In genomic region chr18:48885266-48885950, GRCh38 we compare ENCODE assay signal across 23 cellular contexts.
A peak's percentile ranks its signal among the peaks of the same experiment; 100 is the strongest.
DNase-seq lines count a peak whose midpoint lies in the region; ATAC-seq and TF ChIP-seq lines count a peak whose summit lies in the region.
"Had no signal": no experiment of that assay in that cellular context is flagged by ENCODE, and none has a peak within 500 bp of the region (broad histone marks: within the 10 kb centered on the region; RNA-seq: fewer than 3 reads in every experiment).

No MANE protein-coding gene starts in this region.

- H3K18ac ChIP-seq in IMR-90 (ENCODE audit: low read depth, low read length) (no peak overlapping the region), trophoblast cell (ENCODE audit: low read length) (no peak overlapping the region)

- no peak for TF ChIP-seq POLR2A in IMR-90 (IDR thresholded peaks at IDR 0.05; ENCODE audit: low read depth, low read length)

- no CpG with 5 or more reads among the region's 11 CpGs for WGBS in IMR-90 (ENCODE audit: extremely low coverage in 2 of 2, insufficient read length in 1 of 2), 2 experiments
- WGBS in trophoblast cell (ENCODE audit: extremely low coverage, insufficient coverage, insufficient read length) = no CpG with 5 or more reads among the region's 11 CpGs

- no peak overlapping the region for H3K9ac ChIP-seq in IMR-90 (ENCODE audit: low read depth, low read length)
- no peak overlapping the region for H3K9ac ChIP-seq in trophoblast cell (ENCODE audit: low read length)
- H3K9ac ChIP-seq: KMS-11 had no signal

- H3K9me3 Mint-ChIP-seq in glutamatergic neuron (ENCODE audit: unreplicated experiment) = peaks cover 6% of the 10 kb centered on the region
- H3K9me3 Mint-ChIP-seq: activated CD4-positive, alpha-beta memory T cell treated with anti-CD3 and anti-CD28 coated beads for 36 hours had no signal

- TF ChIP-seq RAD21 in IMR-90 (IDR thresholded peaks at IDR 0.05; ENCODE audit: low read length) = no peak

- H3K79me1 ChIP-seq in IMR-90 (ENCODE audit: low read depth in 1 of 2, low read length in 2 of 2) (no peaks in the 10 kb centered on the region), trophoblast cell (ENCODE audit: low read length) (peaks cover 25% of the 10 kb centered on the region)

- H3K56ac ChIP-seq in IMR-90 (ENCODE audit: extremely low read depth, insufficient read depth, low read length) = no peak overlapping the region

- no peak overlapping the region for H3K4me3 Mint-ChIP-seq in glutamatergic neuron (ENCODE audit: unreplicated experiment)
- H3K4me3 Mint-ChIP-seq: activated B cell treated with CpG ODN at 0.5 μM for 24 hours; activated CD4-positive, alpha-beta memory T cell treated with anti-CD3 and anti-CD28 coated beads for 36 hours; CD8-positive, alpha-beta T cell had no signal

- no peak overlapping the region for H3K4me3 ChIP-seq in AG09309 (ENCODE audit: control insufficient read depth, low read depth, low read length)
- no peak overlapping the region for H3K4me3 ChIP-seq in IMR-90 (ENCODE audit: insufficient read depth, low read depth, low read length)
- H3K4me3 ChIP-seq in fibroblast of villous mesenchyme (ENCODE audit: low read depth, low read length) = no peak overlapping the region
- no peak overlapping the region for H3K4me3 ChIP-seq in trophoblast cell (ENCODE audit: low read depth, low read length)
- H3K4me3 ChIP-seq: breast epithelium had no signal

- dilution Hi-C loops in IMR-90 (cut with HindIII; ENCODE audit: low sequenced_read_pairs, unreplicated experiment) = no loop called here

- H3K9me3 ChIP-seq in IMR-90 (ENCODE audit: control insufficient read depth, insufficient read depth, low read length) = no peaks in the 10 kb centered on the region
- peaks cover 3% of the 10 kb centered on the region for H3K9me3 ChIP-seq in trophoblast cell (ENCODE audit: insufficient read depth, low read depth, low read length)
- H3K9me3 ChIP-seq: breast epithelium had no signal

- POLR2A ChIA-PET in IMR-90 (lab: Charles Lee; ENCODE audit: unreplicated experiment) = no interaction called here

- CTCF ChIA-PET in IMR-90 (lab: Yijun Ruan, JAX) = no interaction called here

- peaks cover 20% of the 10 kb centered on the region for H3K4me1 Mint-ChIP-seq in glutamatergic neuron (ENCODE audit: low read depth, unreplicated experiment)
- H3K4me1 Mint-ChIP-seq: activated B cell treated with CpG ODN at 0.5 μM for 24 hours had no signal

- peaks cover under 1% of the 10 kb centered on the region for H3K79me2 ChIP-seq in trophoblast cell (ENCODE audit: control insufficient read depth, insufficient read depth, low read length, poor library complexity)

- peaks cover 8% of the 10 kb centered on the region for H3K4me1 ChIP-seq in IMR-90 (ENCODE audit: control insufficient read depth, insufficient read depth, low read length)
- peaks cover 13 to 18% of the 10 kb centered on the region in 2 experiments for H3K4me1 ChIP-seq in trophoblast cell (ENCODE audit: control insufficient read depth in 1 of 2, insufficient read depth in 2 of 2, low read length in 2 of 2)
- H3K4me1 ChIP-seq: breast epithelium had no signal

- H4K12ac ChIP-seq in trophoblast cell (ENCODE audit: low read depth, low read length) = no peak overlapping the region

- peaks cover 3% of the 10 kb centered on the region; the same call in 1 of the 2 replicates for H3K9me1 ChIP-seq in IMR-90 (ENCODE audit: insufficient read depth, low read length)

- H3K4me2 ChIP-seq in IMR-90 (ENCODE audit: low read depth, low read length) = no peak overlapping the region
- H3K4me2 ChIP-seq in trophoblast cell (ENCODE audit: low read length) = no peak overlapping the region
- H3K4me2 ChIP-seq: KMS-11 had no signal

- peaks cover 8% of the 10 kb centered on the region for H3K27me3 Mint-ChIP-seq in glutamatergic neuron (ENCODE audit: unreplicated experiment)
- H3K27me3 Mint-ChIP-seq: activated B cell treated with CpG ODN at 0.5 μM for 24 hours; activated CD4-positive, alpha-beta memory T cell treated with anti-CD3 and anti-CD28 coated beads for 36 hours had no signal

- no peak overlapping the region for H2BK5ac ChIP-seq in IMR-90 (ENCODE audit: low read depth, low read length, poor library complexity, severe bottlenecking)
- H2BK5ac ChIP-seq in trophoblast cell (ENCODE audit: low read depth, low read length, poor library complexity) = no peak overlapping the region

- no TSS peak for BruUV-seq in IMR-90 (replicated peaks; lab: Mats Ljungman, UMichigan)

- H3K4ac ChIP-seq in IMR-90 (ENCODE audit: low read depth, low read length) = no peak overlapping the region
- H3K4ac ChIP-seq in trophoblast cell (ENCODE audit: low read depth, low read length) = no peak overlapping the region

- in situ Hi-C loops in IMR-90 (cut with MboI; ENCODE audit: low sequenced_read_pairs) = no loop called here

- H3K23ac ChIP-seq in IMR-90 (ENCODE audit: low read depth, low read length) = no peak overlapping the region
- no peak overlapping the region for H3K23ac ChIP-seq in trophoblast cell (ENCODE audit: low read length)

- no peak overlapping the region for H4K91ac ChIP-seq in IMR-90 (ENCODE audit: insufficient read depth, low read depth, low read length)
- H4K91ac ChIP-seq in trophoblast cell (ENCODE audit: low read depth, low read length) = peak overlapping the region; percentile 75

- ATAC-seq in IMR-90 (ENCODE audit: low read depth) = peak; percentile 45
- no peak for ATAC-seq in GM18519 (IDR thresholded peaks at IDR 0.05; ENCODE audit: low FRiP score, unreplicated experiment)
- ATAC-seq in HG03039 (IDR thresholded peaks at IDR 0.05; ENCODE audit: unreplicated experiment) = no peak
- ATAC-seq: CD8-positive, alpha-beta T cell; SK-N-SH treated with all-trans-retinoic acid at 6 μM for 48 hours had no signal

- H3K27ac ChIP-seq in IMR-90 (ENCODE audit: insufficient read depth, low read length) = no peak overlapping the region
- no peak overlapping the region for H3K27ac ChIP-seq in trophoblast cell (ENCODE audit: low read depth, low read length)
- H3K27ac ChIP-seq: KMS-11 had no signal

- H2BK12ac ChIP-seq in trophoblast cell (ENCODE audit: low read length) = peak overlapping the region; percentile 76

- H3K36me3 ChIP-seq in IMR-90 (ENCODE audit: control insufficient read depth, insufficient read depth, low read length) = no peaks in the 10 kb centered on the region
- peaks cover 0 to under 1% of the 10 kb centered on the region in 2 experiments for H3K36me3 ChIP-seq in trophoblast cell (ENCODE audit: control insufficient read depth in 1 of 2, insufficient read depth in 2 of 2, low read length in 2 of 2)
- H3K36me3 ChIP-seq: breast epithelium had no signal

- H2AK5ac ChIP-seq in IMR-90 (ENCODE audit: low read depth, low read length) = no peak overlapping the region
- peak overlapping the region; percentile 45 for H2AK5ac ChIP-seq in trophoblast cell (ENCODE audit: low read length)

- H3K27ac Mint-ChIP-seq in glutamatergic neuron (ENCODE audit: unreplicated experiment) = no peak overlapping the region
- H3K27ac Mint-ChIP-seq: activated B cell treated with CpG ODN at 0.5 μM for 24 hours; activated CD4-positive, alpha-beta memory T cell treated with anti-CD3 and anti-CD28 coated beads for 36 hours; CD8-positive, alpha-beta T cell had no signal

- H3K14ac ChIP-seq in IMR-90 (replicated peaks; ENCODE audit: low read depth, low read length) = no peak overlapping the region
- H3K14ac ChIP-seq in trophoblast cell (ENCODE audit: low read length) = peak overlapping the region; percentile 23

- no peaks in the 10 kb centered on the region for H4K20me1 ChIP-seq in IMR-90 (ENCODE audit: insufficient read depth, low read length)

- DNase-seq in AG09309 (ENCODE audit: low read depth) (peak; percentile 67), IMR-90 (no peak), fibroblast of villous mesenchyme (ENCODE audit: low read depth) (peak; percentile 62), trophoblast cell (no peak), RKO (ENCODE audit: low spot score) (no peak), glutamatergic neuron (no peak)
- DNase-seq: activated CD4-positive, alpha-beta memory T cell treated with anti-CD3 and anti-CD28 coated beads for 36 hours; activated naive CD4-positive, alpha-beta T cell; activated T-cell treated with anti-CD3 and anti-CD28 coated beads for 4 hours; amniotic stem cell; CD8-positive, alpha-beta T cell; GF-D8; NCI-H1694 treated with DMSO at 0.1 percent for 48 hours; NCI-H69; occipital lobe; stimulated activated CD8-positive, alpha-beta memory T cell treated with anti-CD3 and anti-CD28 coated beads, Interleukin-4, amount 100 ng/mL, for 48 hours; substantia nigra had no signal

- H4K8ac ChIP-seq in IMR-90 (ENCODE audit: low read depth in 2 of 2, low read length in 2 of 2) (no peak overlapping the region), trophoblast cell (ENCODE audit: low read depth, low read length) (no peak overlapping the region)

- H2AFZ ChIP-seq in IMR-90 (replicated peaks; ENCODE audit: low read length, poor library complexity) (no peak overlapping the region), trophoblast cell (ENCODE audit: insufficient read depth, low read length, poor library complexity) (no peak overlapping the region)

- H2AK9ac ChIP-seq in IMR-90 (replicated peaks; ENCODE audit: low read depth, low read length, poor library complexity) = no peak overlapping the region

- TF ChIP-seq CTCF in AG09309 (IDR thresholded peaks at IDR 0.05; ENCODE audit: control insufficient read depth, insufficient read depth, low read depth, low read length, missing control alignments) = no peak
- TF ChIP-seq CTCF in IMR-90 (conservative IDR thresholded peaks at IDR 0.05; ENCODE audit: low read depth, low read length) = no peak
- no peak for TF ChIP-seq CTCF in fibroblast of villous mesenchyme (IDR thresholded peaks at IDR 0.05; ENCODE audit: insufficient read depth, low read depth, low read length)
- no peak for TF ChIP-seq CTCF in glutamatergic neuron (IDR thresholded peaks at IDR 0.05; ENCODE audit: partially characterized antibody, unreplicated experiment)

- no peak overlapping the region for H4K5ac ChIP-seq in IMR-90 (ENCODE audit: low read depth, low read length)

- no peaks in the 10 kb centered on the region for H3K27me3 ChIP-seq in IMR-90 (ENCODE audit: control insufficient read depth, insufficient read depth, low read length)
- H3K27me3 ChIP-seq in trophoblast cell (ENCODE audit: insufficient read depth, low read length) = no peaks in the 10 kb centered on the region
- H3K27me3 ChIP-seq: breast epithelium had no signal

- no peak overlapping the region for H2BK15ac ChIP-seq in IMR-90 (ENCODE audit: low read depth, low read length)

- H2BK120ac ChIP-seq in IMR-90 (ENCODE audit: low read depth, low read length) = no peak overlapping the region
- H2BK120ac ChIP-seq in trophoblast cell (ENCODE audit: insufficient read depth, low read length, poor library complexity) = peak overlapping the region; percentile 40

- peaks cover 6% of the 10 kb centered on the region for H3K36me3 Mint-ChIP-seq in glutamatergic neuron (ENCODE audit: unreplicated experiment)
- H3K36me3 Mint-ChIP-seq: activated CD4-positive, alpha-beta memory T cell treated with anti-CD3 and anti-CD28 coated beads for 36 hours; CD8-positive, alpha-beta T cell had no signal

- intact Hi-C loops in IMR-90 (cut with micrococcal nuclease) = no loop called here

- H2BK20ac ChIP-seq in IMR-90 (ENCODE audit: low read depth, low read length) = no peak overlapping the region

TF ChIP-seq in IMR-90, 13 proteins besides CTCF, POLR2A, EP300 and RAD21 (continues in another document):
- TF ChIP-seq RFX5 (IDR thresholded peaks at IDR 0.05; ENCODE audit: low read depth, low read length) (no peak), CHD1 (IDR thresholded peaks at IDR 0.05; ENCODE audit: low read depth, low read length) (no peak)

Comparison
In these comparisons a context has a peak if more than half of its experiments do, and no peak if none do; other contexts are left out.
1. DNase-seq: peak in AG09309 (single experiment) and fibroblast of villous mesenchyme (single experiment); none in IMR-90 (single experiment), trophoblast cell (0 of 2), RKO (single experiment) and glutamatergic neuron (single experiment).